1 cellular context compared by ENCODE assay signal in the genomic region with DNA sequence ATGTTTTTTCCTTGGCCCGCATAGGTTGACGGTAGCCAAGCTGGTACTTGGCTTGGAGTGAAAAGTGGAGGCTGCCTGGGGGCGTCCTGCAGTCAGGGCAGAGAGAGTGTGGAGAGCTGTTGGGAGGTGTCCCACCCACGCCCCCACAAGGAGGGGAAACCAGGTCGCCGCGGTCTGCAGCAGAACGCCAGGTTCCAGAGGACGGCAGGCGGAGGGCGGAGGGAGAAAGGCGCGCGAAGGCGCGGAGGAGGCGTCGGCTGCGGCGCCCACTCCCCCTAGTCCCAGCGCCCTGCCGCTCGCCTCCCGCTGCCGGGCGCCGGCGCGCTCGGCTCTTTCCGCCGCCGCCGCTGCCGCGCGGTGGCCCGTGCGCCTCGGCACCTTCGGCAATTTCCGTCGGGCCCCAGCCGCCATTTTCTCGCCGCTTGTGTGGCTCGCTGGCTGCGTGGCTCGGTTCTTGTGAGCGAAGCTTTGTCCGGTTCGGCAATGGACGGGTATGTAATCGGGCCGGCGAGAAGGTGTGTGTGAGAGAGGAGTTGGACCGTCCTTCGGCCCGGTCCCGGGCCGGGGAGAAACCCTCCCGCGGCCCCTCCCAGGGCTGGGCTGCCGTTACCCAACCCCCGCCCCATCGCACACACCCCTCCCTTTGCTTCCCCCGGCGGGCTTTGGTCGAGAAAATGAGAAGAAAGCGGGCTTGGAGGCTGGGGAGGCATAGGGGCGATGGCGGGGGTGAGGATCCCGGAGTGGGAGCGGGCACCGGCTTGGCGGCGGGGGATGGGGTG.
TF ChIP-seq lines count a peak whose summit lies in the region.

A gene with protein sequence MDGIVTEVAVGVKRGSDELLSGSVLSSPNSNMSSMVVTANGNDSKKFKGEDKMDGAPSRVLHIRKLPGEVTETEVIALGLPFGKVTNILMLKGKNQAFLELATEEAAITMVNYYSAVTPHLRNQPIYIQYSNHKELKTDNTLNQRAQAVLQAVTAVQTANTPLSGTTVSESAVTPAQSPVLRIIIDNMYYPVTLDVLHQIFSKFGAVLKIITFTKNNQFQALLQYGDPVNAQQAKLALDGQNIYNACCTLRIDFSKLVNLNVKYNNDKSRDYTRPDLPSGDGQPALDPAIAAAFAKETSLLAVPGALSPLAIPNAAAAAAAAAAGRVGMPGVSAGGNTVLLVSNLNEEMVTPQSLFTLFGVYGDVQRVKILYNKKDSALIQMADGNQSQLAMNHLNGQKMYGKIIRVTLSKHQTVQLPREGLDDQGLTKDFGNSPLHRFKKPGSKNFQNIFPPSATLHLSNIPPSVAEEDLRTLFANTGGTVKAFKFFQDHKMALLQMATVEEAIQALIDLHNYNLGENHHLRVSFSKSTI (plus strand): TSS at position 403 of the 779 bp plus-strand sequence. CDS start 81 bp downstream, at position 484.

TF ChIP-seq in K562, 482 proteins besides CTCF, POLR2A, EP300 and RAD21 (continued from another document and continues in another):
- no peak for TF ChIP-seq RUNX1 (IDR thresholded peaks at IDR 0.05; ENCODE audit: low read depth)
- TF ChIP-seq WHSC1 (IDR thresholded peaks at IDR 0.05; ENCODE audit: low read length): no peak
- TF ChIP-seq PHF8 (IDR thresholded peaks at IDR 0.05; ENCODE audit: borderline replicate concordance, low read length): peak; percentile 83; the same call in 1 of the 2 replicates
- TF ChIP-seq, protein P1, sequence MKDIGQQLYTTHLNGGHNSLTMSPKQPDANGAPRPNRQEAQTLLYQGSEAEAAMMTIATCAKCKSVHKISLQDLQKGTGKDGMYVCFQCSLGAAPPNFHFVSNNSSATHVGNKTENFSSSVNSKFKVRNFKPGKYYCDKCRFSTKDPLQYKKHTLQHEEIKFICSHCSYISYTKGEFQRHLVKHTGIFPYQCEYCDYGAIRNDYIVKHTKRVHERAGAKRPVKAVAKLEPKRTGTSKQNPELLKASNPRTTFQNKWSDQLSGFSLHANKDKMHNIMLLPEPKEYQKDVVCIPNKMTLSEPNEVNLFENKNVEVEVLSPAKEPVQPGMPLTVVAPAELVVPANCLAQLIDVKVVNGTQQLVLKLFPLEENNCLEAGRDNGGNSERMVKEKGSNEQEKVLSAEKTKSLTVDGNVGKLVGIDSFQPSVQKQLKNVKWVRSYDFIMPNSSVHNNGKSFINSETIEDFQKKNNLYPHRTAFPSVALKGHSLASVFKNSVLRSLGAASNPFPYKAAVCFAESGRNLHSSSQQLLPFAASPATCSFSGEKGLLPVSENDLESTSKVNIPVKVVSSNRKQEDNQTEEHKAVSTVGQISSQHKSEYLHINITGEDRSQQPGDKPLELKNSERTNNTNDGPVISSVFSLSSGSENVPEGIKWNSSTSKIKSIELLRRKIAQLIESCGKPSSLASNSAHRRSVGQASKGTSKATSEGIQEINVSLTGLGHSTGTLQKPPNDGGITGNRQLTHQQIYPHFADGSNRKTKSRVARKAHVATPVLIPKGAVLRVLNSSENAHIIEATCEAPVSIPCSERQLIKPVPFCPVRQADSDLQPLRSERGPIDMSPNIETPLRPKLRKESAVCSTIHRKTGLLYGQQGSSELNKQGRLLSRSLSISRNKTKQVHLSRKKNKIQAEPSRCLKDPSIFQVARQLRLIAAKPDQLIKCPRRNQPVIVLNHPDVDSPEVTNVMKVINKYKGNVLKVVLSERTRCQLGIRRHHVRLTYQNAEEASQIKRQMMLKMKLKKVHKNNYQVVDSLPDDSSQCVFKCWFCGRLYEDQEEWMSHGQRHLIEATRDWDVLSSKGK (CRISPR knock-in tag; IDR thresholded peaks at IDR 0.05): no peak
- peak; percentile 60 for TF ChIP-seq HNRNPLL (IDR thresholded peaks at IDR 0.05; ENCODE audit: low read depth, low read length, poor library complexity, severe bottlenecking)
- TF ChIP-seq RBM39 (optimal IDR thresholded peaks at IDR 0.05; ENCODE audit: low read depth, low read length): no peak
- TF ChIP-seq, protein P2, sequence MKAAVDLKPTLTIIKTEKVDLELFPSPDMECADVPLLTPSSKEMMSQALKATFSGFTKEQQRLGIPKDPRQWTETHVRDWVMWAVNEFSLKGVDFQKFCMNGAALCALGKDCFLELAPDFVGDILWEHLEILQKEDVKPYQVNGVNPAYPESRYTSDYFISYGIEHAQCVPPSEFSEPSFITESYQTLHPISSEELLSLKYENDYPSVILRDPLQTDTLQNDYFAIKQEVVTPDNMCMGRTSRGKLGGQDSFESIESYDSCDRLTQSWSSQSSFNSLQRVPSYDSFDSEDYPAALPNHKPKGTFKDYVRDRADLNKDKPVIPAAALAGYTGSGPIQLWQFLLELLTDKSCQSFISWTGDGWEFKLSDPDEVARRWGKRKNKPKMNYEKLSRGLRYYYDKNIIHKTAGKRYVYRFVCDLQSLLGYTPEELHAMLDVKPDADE (conservative IDR thresholded peaks at IDR 0.05; ENCODE audit: control insufficient read depth, low read depth, low read length): 0 out of 2 replicates have a peak, but pooled peaks have one; percentile 53
- TF ChIP-seq LARP7 (IDR thresholded peaks at IDR 0.05): no peak
- no peak for TF ChIP-seq RNF219 (CRISPR knock-in tag; IDR thresholded peaks at IDR 0.05)
- no peak for TF ChIP-seq FOXA1 (IDR thresholded peaks at IDR 0.05; ENCODE audit: borderline replicate concordance)
- no peak for TF ChIP-seq ZNF778 (CRISPR knock-in tag; IDR thresholded peaks at IDR 0.05)
- no peak for TF ChIP-seq ZNF764 (CRISPR knock-in tag; IDR thresholded peaks at IDR 0.05; ENCODE audit: low read depth)
- peak; percentile 37; the same call in 1 of the 2 replicates for TF ChIP-seq MYC (IDR thresholded peaks at IDR 0.05; ENCODE audit: low read depth, low read length)
- peak; percentile 56; the same call in 1 of the 2 replicates for TF ChIP-seq MYC (CRISPR knock-in tag; IDR thresholded peaks at IDR 0.05; ENCODE audit: borderline replicate concordance, low read depth)
- no peak for TF ChIP-seq MCM2 (IDR thresholded peaks at IDR 0.05; ENCODE audit: low read depth)
- TF ChIP-seq, protein P3, sequence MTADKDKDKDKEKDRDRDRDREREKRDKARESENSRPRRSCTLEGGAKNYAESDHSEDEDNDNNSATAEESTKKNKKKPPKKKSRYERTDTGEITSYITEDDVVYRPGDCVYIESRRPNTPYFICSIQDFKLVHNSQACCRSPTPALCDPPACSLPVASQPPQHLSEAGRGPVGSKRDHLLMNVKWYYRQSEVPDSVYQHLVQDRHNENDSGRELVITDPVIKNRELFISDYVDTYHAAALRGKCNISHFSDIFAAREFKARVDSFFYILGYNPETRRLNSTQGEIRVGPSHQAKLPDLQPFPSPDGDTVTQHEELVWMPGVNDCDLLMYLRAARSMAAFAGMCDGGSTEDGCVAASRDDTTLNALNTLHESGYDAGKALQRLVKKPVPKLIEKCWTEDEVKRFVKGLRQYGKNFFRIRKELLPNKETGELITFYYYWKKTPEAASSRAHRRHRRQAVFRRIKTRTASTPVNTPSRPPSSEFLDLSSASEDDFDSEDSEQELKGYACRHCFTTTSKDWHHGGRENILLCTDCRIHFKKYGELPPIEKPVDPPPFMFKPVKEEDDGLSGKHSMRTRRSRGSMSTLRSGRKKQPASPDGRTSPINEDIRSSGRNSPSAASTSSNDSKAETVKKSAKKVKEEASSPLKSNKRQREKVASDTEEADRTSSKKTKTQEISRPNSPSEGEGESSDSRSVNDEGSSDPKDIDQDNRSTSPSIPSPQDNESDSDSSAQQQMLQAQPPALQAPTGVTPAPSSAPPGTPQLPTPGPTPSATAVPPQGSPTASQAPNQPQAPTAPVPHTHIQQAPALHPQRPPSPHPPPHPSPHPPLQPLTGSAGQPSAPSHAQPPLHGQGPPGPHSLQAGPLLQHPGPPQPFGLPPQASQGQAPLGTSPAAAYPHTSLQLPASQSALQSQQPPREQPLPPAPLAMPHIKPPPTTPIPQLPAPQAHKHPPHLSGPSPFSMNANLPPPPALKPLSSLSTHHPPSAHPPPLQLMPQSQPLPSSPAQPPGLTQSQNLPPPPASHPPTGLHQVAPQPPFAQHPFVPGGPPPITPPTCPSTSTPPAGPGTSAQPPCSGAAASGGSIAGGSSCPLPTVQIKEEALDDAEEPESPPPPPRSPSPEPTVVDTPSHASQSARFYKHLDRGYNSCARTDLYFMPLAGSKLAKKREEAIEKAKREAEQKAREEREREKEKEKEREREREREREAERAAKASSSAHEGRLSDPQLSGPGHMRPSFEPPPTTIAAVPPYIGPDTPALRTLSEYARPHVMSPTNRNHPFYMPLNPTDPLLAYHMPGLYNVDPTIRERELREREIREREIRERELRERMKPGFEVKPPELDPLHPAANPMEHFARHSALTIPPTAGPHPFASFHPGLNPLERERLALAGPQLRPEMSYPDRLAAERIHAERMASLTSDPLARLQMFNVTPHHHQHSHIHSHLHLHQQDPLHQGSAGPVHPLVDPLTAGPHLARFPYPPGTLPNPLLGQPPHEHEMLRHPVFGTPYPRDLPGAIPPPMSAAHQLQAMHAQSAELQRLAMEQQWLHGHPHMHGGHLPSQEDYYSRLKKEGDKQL (CRISPR knock-in tag; IDR thresholded peaks at IDR 0.05; ENCODE audit: borderline replicate concordance): no peak
- no peak for TF ChIP-seq TFAM (CRISPR knock-in tag; conservative IDR thresholded peaks at IDR 0.05)
- no peak for TF ChIP-seq SMAD2 (IDR thresholded peaks at IDR 0.05; ENCODE audit: low read depth, low read length)
- TF ChIP-seq EGR1 (conservative IDR thresholded peaks at IDR 0.05): peak; percentile 89
- TF ChIP-seq, protein P4, sequence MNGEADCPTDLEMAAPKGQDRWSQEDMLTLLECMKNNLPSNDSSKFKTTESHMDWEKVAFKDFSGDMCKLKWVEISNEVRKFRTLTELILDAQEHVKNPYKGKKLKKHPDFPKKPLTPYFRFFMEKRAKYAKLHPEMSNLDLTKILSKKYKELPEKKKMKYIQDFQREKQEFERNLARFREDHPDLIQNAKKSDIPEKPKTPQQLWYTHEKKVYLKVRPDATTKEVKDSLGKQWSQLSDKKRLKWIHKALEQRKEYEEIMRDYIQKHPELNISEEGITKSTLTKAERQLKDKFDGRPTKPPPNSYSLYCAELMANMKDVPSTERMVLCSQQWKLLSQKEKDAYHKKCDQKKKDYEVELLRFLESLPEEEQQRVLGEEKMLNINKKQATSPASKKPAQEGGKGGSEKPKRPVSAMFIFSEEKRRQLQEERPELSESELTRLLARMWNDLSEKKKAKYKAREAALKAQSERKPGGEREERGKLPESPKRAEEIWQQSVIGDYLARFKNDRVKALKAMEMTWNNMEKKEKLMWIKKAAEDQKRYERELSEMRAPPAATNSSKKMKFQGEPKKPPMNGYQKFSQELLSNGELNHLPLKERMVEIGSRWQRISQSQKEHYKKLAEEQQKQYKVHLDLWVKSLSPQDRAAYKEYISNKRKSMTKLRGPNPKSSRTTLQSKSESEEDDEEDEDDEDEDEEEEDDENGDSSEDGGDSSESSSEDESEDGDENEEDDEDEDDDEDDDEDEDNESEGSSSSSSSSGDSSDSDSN (IDR thresholded peaks at IDR 0.05; ENCODE audit: borderline replicate concordance in 1 of 2, low read depth in 2 of 2, low read length in 2 of 2): peak; percentile 20 to 71; a peak in 1 of 4 replicates
- peak; percentile 56 for TF ChIP-seq POLR2B (IDR thresholded peaks at IDR 0.05; ENCODE audit: low read depth, partially characterized antibody)
- TF ChIP-seq ZNF232 (CRISPR knock-in tag; IDR thresholded peaks at IDR 0.05): no peak
- no peak for TF ChIP-seq ZNF583 (CRISPR knock-in tag; IDR thresholded peaks at IDR 0.05)
- TF ChIP-seq STAT5B (CRISPR knock-in tag; IDR thresholded peaks at IDR 0.05): no peak
- no peak for TF ChIP-seq OTX1 (CRISPR knock-in tag; IDR thresholded peaks at IDR 0.05)
- TF ChIP-seq, protein P5, sequence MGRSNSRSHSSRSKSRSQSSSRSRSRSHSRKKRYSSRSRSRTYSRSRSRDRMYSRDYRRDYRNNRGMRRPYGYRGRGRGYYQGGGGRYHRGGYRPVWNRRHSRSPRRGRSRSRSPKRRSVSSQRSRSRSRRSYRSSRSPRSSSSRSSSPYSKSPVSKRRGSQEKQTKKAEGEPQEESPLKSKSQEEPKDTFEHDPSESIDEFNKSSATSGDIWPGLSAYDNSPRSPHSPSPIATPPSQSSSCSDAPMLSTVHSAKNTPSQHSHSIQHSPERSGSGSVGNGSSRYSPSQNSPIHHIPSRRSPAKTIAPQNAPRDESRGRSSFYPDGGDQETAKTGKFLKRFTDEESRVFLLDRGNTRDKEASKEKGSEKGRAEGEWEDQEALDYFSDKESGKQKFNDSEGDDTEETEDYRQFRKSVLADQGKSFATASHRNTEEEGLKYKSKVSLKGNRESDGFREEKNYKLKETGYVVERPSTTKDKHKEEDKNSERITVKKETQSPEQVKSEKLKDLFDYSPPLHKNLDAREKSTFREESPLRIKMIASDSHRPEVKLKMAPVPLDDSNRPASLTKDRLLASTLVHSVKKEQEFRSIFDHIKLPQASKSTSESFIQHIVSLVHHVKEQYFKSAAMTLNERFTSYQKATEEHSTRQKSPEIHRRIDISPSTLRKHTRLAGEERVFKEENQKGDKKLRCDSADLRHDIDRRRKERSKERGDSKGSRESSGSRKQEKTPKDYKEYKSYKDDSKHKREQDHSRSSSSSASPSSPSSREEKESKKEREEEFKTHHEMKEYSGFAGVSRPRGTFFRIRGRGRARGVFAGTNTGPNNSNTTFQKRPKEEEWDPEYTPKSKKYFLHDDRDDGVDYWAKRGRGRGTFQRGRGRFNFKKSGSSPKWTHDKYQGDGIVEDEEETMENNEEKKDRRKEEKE (IDR thresholded peaks at IDR 0.05; ENCODE audit: borderline replicate concordance in 1 of 2, control insufficient read depth in 1 of 2, low read depth in 2 of 2, low read length in 1 of 2): no peak
- TF ChIP-seq ZSCAN32 (CRISPR knock-in tag; IDR thresholded peaks at IDR 0.05): no peak
- no peak for TF ChIP-seq TAL1 (IDR thresholded peaks at IDR 0.05)
- no peak for TF ChIP-seq ERF (CRISPR knock-in tag; IDR thresholded peaks at IDR 0.05)
- TF ChIP-seq CBFB (CRISPR knock-in tag; IDR thresholded peaks at IDR 0.05): no peak
- no peak for TF ChIP-seq JUN (IDR thresholded peaks at IDR 0.05; ENCODE audit: borderline replicate concordance, low read depth, low read length)
- TF ChIP-seq JUN (CRISPR knock-in tag; IDR thresholded peaks at IDR 0.05; ENCODE audit: borderline replicate concordance): no peak
- no peak for TF ChIP-seq HNRNPL (IDR thresholded peaks at IDR 0.05; ENCODE audit: low read depth, low read length)
- no peak for TF ChIP-seq NUFIP1 (IDR thresholded peaks at IDR 0.05; ENCODE audit: partially characterized antibody)
- TF ChIP-seq PCBP2 (IDR thresholded peaks at IDR 0.05; ENCODE audit: low read depth, low read length, poor library complexity, severe bottlenecking): no peak
- no peak for TF ChIP-seq SMARCA4 (IDR thresholded peaks at IDR 0.05)
